ENCODE assay signal across 8 cellular contexts in genomic region chr17:1490643-1491405, GRCh38. TPM values are rescaled to one million over a fixed set of nuclear protein-coding genes. Genes with fewer than 3 reads are reported as not detected.
A peak's percentile ranks its signal among the peaks of the same experiment; 100 is the strongest.
DNase-seq lines count a peak whose midpoint lies in the region; ATAC-seq, FAIRE-seq and TF ChIP-seq lines count a peak whose summit lies in the region.

No MANE protein-coding gene starts in this region.

- no TSS peak for BruUV-seq in endothelial cell of umbilical vein (replicated peaks; lab: Mats Ljungman, UMichigan)

- H2AFZ ChIP-seq in endothelial cell of umbilical vein (ENCODE audit: low read depth, low read length), result no peak overlapping the region

- intact Hi-C loops in endothelial cell of umbilical vein (cut with micrococcal nuclease), result no loop called here

- TF ChIP-seq POLR2A in endothelial cell of umbilical vein (IDR thresholded peaks at IDR 0.05; ENCODE audit: low read depth, low read length), result peak; percentile 51

- DNase-seq in GM18507 (ENCODE audit: extremely low spot score, insufficient read length, low read depth) (no peak), NCI-H526 treated with DMSO at 0.1 percent for 48 hours (lab: John Stamatoyannopoulos, UW) (peak; percentile 21), endothelial cell of umbilical vein (ENCODE audit: low read depth, low spot score) (peak; percentile 59)
- peak; percentile 83 for DNase-seq in activated CD8-positive, alpha-beta memory T cell treated with anti-CD3 and anti-CD28 coated beads for 24 hours

- FAIRE-seq in GM18507 (lab: Jason Lieb, UNC) (peak; percentile 38), endothelial cell of umbilical vein (lab: Jason Lieb, UNC) (peak; percentile 70)

- H3K4me3 ChIP-seq in endothelial cell of umbilical vein (replicated peaks in 1 of 3; ENCODE audit: insufficient read depth in 1 of 3, low read depth in 1 of 3, low read length in 3 of 3), result peak overlapping the region; percentile 1 to 54 (median 12)
- H3K4me3 ChIP-seq in mucosa of rectum (ENCODE audit: low read length in 2 of 2), result peak overlapping the region; percentile 79 to 87
- peak overlapping the region; percentile 57 to 79 for H3K4me3 ChIP-seq in stomach smooth muscle (ENCODE audit: low read length in 2 of 2)

- H3K79me2 ChIP-seq in endothelial cell of umbilical vein (ENCODE audit: control insufficient read depth, insufficient read depth, low read length), result peaks cover 29% of the 10 kb centered on the region

- H3K36me3 ChIP-seq in endothelial cell of umbilical vein (ENCODE audit: control insufficient read depth in 2 of 2, extremely low read depth in 1 of 2, insufficient read depth in 2 of 2, low read length in 2 of 2) (peaks cover 1 to 2% of the 10 kb centered on the region in 2 experiments), mucosa of rectum (ENCODE audit: control insufficient read depth in 2 of 2, insufficient read depth in 2 of 2, low read length in 2 of 2) (peaks cover 9 to 10% of the 10 kb centered on the region in 2 donors), stomach smooth muscle (ENCODE audit: control insufficient read depth in 2 of 2, insufficient read depth in 2 of 2, low read length in 2 of 2) (no peaks in the 10 kb centered on the region)

- H3K9me1 ChIP-seq in endothelial cell of umbilical vein (replicated peaks; ENCODE audit: control insufficient read depth, extremely low read depth, insufficient read depth, low read length), result no peaks in the 10 kb centered on the region

- H3K4me2 ChIP-seq in endothelial cell of umbilical vein (ENCODE audit: insufficient read depth, low read length), result peak overlapping the region; percentile 20

- CTCF ChIA-PET in endothelial cell of umbilical vein (lab: Charles Lee), result interaction anchor here (0.9 to 4.6 kb wide), 2 partner anchors 21 to 25 kb away, joined by 3 to 36 read pairs; partner anchors contain the start of gene INPP5K

- H3K27me3 ChIP-seq in endothelial cell of umbilical vein (ENCODE audit: control insufficient read depth in 2 of 2, insufficient read depth in 2 of 2, low read length in 2 of 2) (no peaks in the 10 kb centered on the region), mucosa of rectum (ENCODE audit: control insufficient read depth in 2 of 2, insufficient read depth in 2 of 2, low read length in 2 of 2) (no peaks in the 10 kb centered on the region), stomach smooth muscle (ENCODE audit: control insufficient read depth in 1 of 2, insufficient read depth in 2 of 2, low read length in 2 of 2) (no peaks in the 10 kb centered on the region)

- POLR2A ChIA-PET in endothelial cell of umbilical vein (lab: Charles Lee), result interaction anchor here (0.8 kb wide), 1 partner anchor 26 kb away, joined by 3 read pairs; the partner anchor contains the start of gene INPP5K

- no peaks in the 10 kb centered on the region for H4K20me1 ChIP-seq in endothelial cell of umbilical vein (replicated peaks; ENCODE audit: control insufficient read depth, extremely low read depth, insufficient read depth, low read length)

- TF ChIP-seq CTCF in endothelial cell of umbilical vein (IDR thresholded peaks at IDR 0.05; ENCODE audit: extremely low read depth in 1 of 2, insufficient read depth in 1 of 2, low read depth in 1 of 2, low read length in 2 of 2), result no peak

- H3K9me3 ChIP-seq in endothelial cell of umbilical vein (replicated peaks; ENCODE audit: control insufficient read depth, insufficient read depth, low read length) (no peaks in the 10 kb centered on the region), mucosa of rectum (ENCODE audit: control insufficient read depth in 2 of 2, low read length in 2 of 2) (no peaks in the 10 kb centered on the region), stomach smooth muscle (ENCODE audit: control insufficient read depth in 2 of 2, low read length in 2 of 2) (no peaks in the 10 kb centered on the region)

- dilution Hi-C loops in endothelial cell of umbilical vein (cut with MboI; ENCODE audit: extremely low pct_ligation_motif_present, low sequenced_read_pairs), result no loop called here

- H3K4me1 ChIP-seq in endothelial cell of umbilical vein (ENCODE audit: control insufficient read depth, extremely low read depth, insufficient read depth, low read length) (peaks cover 42% of the 10 kb centered on the region), mucosa of rectum (ENCODE audit: control insufficient read depth in 2 of 2, insufficient read depth in 2 of 2, low read length in 2 of 2) (peaks cover 48 to 49% of the 10 kb centered on the region in 2 donors), stomach smooth muscle (ENCODE audit: control insufficient read depth, insufficient read depth, low read length) (peaks cover 89% of the 10 kb centered on the region)

- ATAC-seq in HG02870 (IDR thresholded peaks at IDR 0.05; ENCODE audit: unreplicated experiment), result peak; percentile 45
- no peak for ATAC-seq in GM21390 (IDR thresholded peaks at IDR 0.05; ENCODE audit: unreplicated experiment)

- H3K27ac ChIP-seq in endothelial cell of umbilical vein (ENCODE audit: insufficient read depth, low read depth, low read length) (peak overlapping the region; percentile 4), mucosa of rectum (ENCODE audit: low read depth in 2 of 2, low read length in 2 of 2) (peak overlapping the region; percentile 94 to 96), stomach smooth muscle (ENCODE audit: low read length) (peak overlapping the region; percentile 62)

- H3K9ac ChIP-seq in endothelial cell of umbilical vein (replicated peaks; ENCODE audit: extremely low read depth, insufficient read depth, low read length), result peak overlapping the region; percentile 27
- H3K9ac ChIP-seq in mucosa of rectum (ENCODE audit: low read depth in 1 of 2, low read length in 2 of 2), result peak overlapping the region; percentile 90 to 91
- peak overlapping the region; percentile 68 to 73 for H3K9ac ChIP-seq in stomach smooth muscle (ENCODE audit: low read length in 2 of 2)

TF ChIP-seq in endothelial cell of umbilical vein, 7 proteins besides CTCF, POLR2A, EP300 and RAD21:
- no peak for TF ChIP-seq POLR2AphosphoS5 (IDR thresholded peaks at IDR 0.05; ENCODE audit: insufficient read depth, low read depth, low read length)
- no peak for TF ChIP-seq MYC (IDR thresholded peaks at IDR 0.05; ENCODE audit: low read depth, low read length)
- no peak for TF ChIP-seq EZH2 (IDR thresholded peaks at IDR 0.05; ENCODE audit: borderline replicate concordance, low read depth, low read length, severe bottlenecking)
- no peak for TF ChIP-seq MAX (IDR thresholded peaks at IDR 0.05; ENCODE audit: insufficient read depth, insufficient read length)
- TF ChIP-seq GATA2 (IDR thresholded peaks at IDR 0.05; ENCODE audit: insufficient read depth, insufficient read length, low read depth, low read length), result peak; percentile 42
- TF ChIP-seq JUN (IDR thresholded peaks at IDR 0.05; ENCODE audit: borderline replicate concordance, insufficient read depth, insufficient read length, low read depth), result no peak
TF ChIP-seq in endothelial cell of umbilical vein: peak in this region for 1.

RNA-seq across cellular contexts. Expression of gene MYO1C, which starts 1.7 kb away (rescaled TPM):
- total RNA-seq in endothelial cell of umbilical vein, result 195 and 206 TPM in 2 replicates
- 141 and 145 TPM in 2 replicates for polyA plus RNA-seq in endothelial cell of umbilical vein
- 124 and 132 TPM in 2 replicates for polyA plus RNA-seq in endothelial cell of umbilical vein (2011; cell fraction: cytosol; rRNA removed)
- polyA plus RNA-seq in endothelial cell of umbilical vein (2011; cell fraction: nucleus; rRNA removed), result 298 and 335 TPM in 2 replicates
- polyA plus RNA-seq in endothelial cell of umbilical vein (2012), result 160 and 189 TPM in 2 replicates
- 298 and 349 TPM in 2 replicates for polyA minus RNA-seq in endothelial cell of umbilical vein
- polyA minus RNA-seq in endothelial cell of umbilical vein (2011; cell fraction: cytosol; rRNA and poly(A)+ RNA removed), result 60.4 TPM
- polyA minus RNA-seq in endothelial cell of umbilical vein (2011; cell fraction: nucleus; rRNA and poly(A)+ RNA removed), result 122 and 135 TPM in 2 replicates

RNA-seq across cellular contexts. Expression of gene INPP5K, which starts 25.6 kb away (rescaled TPM):
- 41.3 and 44.2 TPM in 2 replicates for total RNA-seq in endothelial cell of umbilical vein
- 53.8 and 54.1 TPM in 2 replicates for polyA plus RNA-seq in endothelial cell of umbilical vein
- polyA plus RNA-seq in endothelial cell of umbilical vein (2011; cell fraction: cytosol; rRNA removed), result 30.0 and 33.1 TPM in 2 replicates
- 49.9 and 59.3 TPM in 2 replicates for polyA plus RNA-seq in endothelial cell of umbilical vein (2011; cell fraction: nucleus; rRNA removed)
- polyA plus RNA-seq in endothelial cell of umbilical vein (2012), result 31.5 and 37.8 TPM in 2 replicates
- polyA minus RNA-seq in endothelial cell of umbilical vein, result 74.5 and 93.9 TPM in 2 replicates
- polyA minus RNA-seq in endothelial cell of umbilical vein (2011; cell fraction: cytosol; rRNA and poly(A)+ RNA removed), result 28.6 TPM
- polyA minus RNA-seq in endothelial cell of umbilical vein (2011; cell fraction: nucleus; rRNA and poly(A)+ RNA removed), result 34.6 and 44.4 TPM in 2 replicates

RNA-seq across cellular contexts. Expression of gene CRK, which starts 34.8 kb away (rescaled TPM):
- 67.2 and 71.3 TPM in 2 replicates for total RNA-seq in endothelial cell of umbilical vein
- 41.2 and 52.8 TPM in 2 replicates for polyA plus RNA-seq in endothelial cell of umbilical vein
- 60.3 and 63.7 TPM in 2 replicates for polyA plus RNA-seq in endothelial cell of umbilical vein (2011; cell fraction: cytosol; rRNA removed)
- polyA plus RNA-seq in endothelial cell of umbilical vein (2011; cell fraction: nucleus; rRNA removed), result 27.0 and 33.4 TPM in 2 replicates
- 55.9 and 69.4 TPM in 2 replicates for polyA plus RNA-seq in endothelial cell of umbilical vein (2012)
- 85.7 and 87.4 TPM in 2 replicates for polyA minus RNA-seq in endothelial cell of umbilical vein
- polyA minus RNA-seq in endothelial cell of umbilical vein (2011; cell fraction: cytosol; rRNA and poly(A)+ RNA removed), result 31.6 TPM
- polyA minus RNA-seq in endothelial cell of umbilical vein (2011; cell fraction: nucleus; rRNA and poly(A)+ RNA removed), result 21.8 and 27.1 TPM in 2 replicates

Comparison
In these comparisons a context has a peak if more than half of its experiments do, and no peak if none do; other contexts are left out.
1. H3K27ac ChIP-seq: peak in every context shown above with its lines; median percentile 95 in mucosa of rectum; 62 in stomach smooth muscle; 4 in endothelial cell of umbilical vein.
2. H3K4me3 ChIP-seq: peak in every context shown above with its lines; median percentile 83 in mucosa of rectum; 68 in stomach smooth muscle; 12 in endothelial cell of umbilical vein.
3. H3K9ac ChIP-seq: peak in every context shown above with its lines; median percentile 90 in mucosa of rectum; 70 in stomach smooth muscle; 27 in endothelial cell of umbilical vein.